In genomic region chr10:91172348-91172747, GRCh38 we compare ENCODE assay signal across 29 cellular contexts.
"Had no signal": no experiment of that assay in that cellular context is flagged by ENCODE, and none has a peak within 500 bp of the region (broad histone marks: within the 10 kb centered on the region; RNA-seq: fewer than 3 reads in every experiment).

No MANE protein-coding gene starts in this region.

- H3K36me3 ChIP-seq: colonic mucosa, gastroesophageal sphincter, heart left ventricle, left lung, prostate gland, sigmoid colon, suprapubic skin, transverse colon, upper lobe of right lung, uterus had no signal

- H3K4me2 ChIP-seq: hepatocyte had no signal

- H3K27ac Mint-ChIP-seq: dendritic cell treated with granulocyte-macrophage colony-stimulating factor and Interleukin-4, amounts not matched to agents 40 ng/mL and 50 ng/mL, for 4 days; endodermal cell; mesothelial cell of epicardium; nephron progenitor cell had no signal

- H3K4me3 ChIP-seq: colonic mucosa, gastroesophageal sphincter, heart left ventricle, hepatocyte, left lung, prostate gland, sigmoid colon, suprapubic skin, transverse colon, upper lobe of right lung, uterus had no signal

- H3K4me3 Mint-ChIP-seq: dendritic cell treated with granulocyte-macrophage colony-stimulating factor and Interleukin-4, amounts not matched to agents 40 ng/mL and 50 ng/mL, for 4 days; endodermal cell; mesothelial cell of epicardium; nephron progenitor cell; stimulated activated memory B cell treated with anti-CD40 and anti-IgM and Interleukin-4, amounts not matched to agents 10 μg/mL and 1 μg/mL and 100 μg/mL, for 72 hours; stimulated activated naive CD8-positive, alpha-beta T cell treated with anti-CD3 and anti-CD28 coated beads, Interleukin-15, Interleukin-2, amounts not matched to agents 100 ng/mL and 50 ng/mL, for 24 hours had no signal

- H3K27me3 Mint-ChIP-seq: naive thymus-derived CD8-positive, alpha-beta T cell; stimulated activated memory B cell treated with anti-CD40 and anti-IgM and Interleukin-4, amounts not matched to agents 10 μg/mL and 1 μg/mL and 100 μg/mL, for 72 hours; stimulated activated naive CD8-positive, alpha-beta T cell treated with anti-CD3 and anti-CD28 coated beads, Interleukin-15, Interleukin-2, amounts not matched to agents 100 ng/mL and 50 ng/mL, for 24 hours had no signal

- ATAC-seq: esophagus mucosa; foreskin keratinocyte; gastroesophageal sphincter; heart left ventricle; left cardiac atrium; left lung; naive thymus-derived CD8-positive, alpha-beta T cell; right cardiac atrium; stimulated activated memory B cell treated with anti-CD40 and anti-IgM and Interleukin-4, amounts not matched to agents 10 μg/mL and 1 μg/mL and 100 μg/mL, for 72 hours; upper lobe of right lung had no signal

- H3K4me1 Mint-ChIP-seq: endodermal cell, nephron progenitor cell had no signal

- H3K27me3 ChIP-seq: colonic mucosa, gastroesophageal sphincter, heart left ventricle, hepatocyte, left lung, sigmoid colon, suprapubic skin, transverse colon, upper lobe of right lung, uterus had no signal

- H3K27ac ChIP-seq: colonic mucosa, epithelial cell of prostate, foreskin keratinocyte, gastroesophageal sphincter, heart left ventricle, hepatocyte, left lung, prostate gland, sigmoid colon, suprapubic skin, transverse colon, upper lobe of right lung, uterus had no signal

- H2AFZ ChIP-seq: hepatocyte had no signal

- FAIRE-seq: islet of Langerhans had no signal

- H3K4me1 ChIP-seq: colonic mucosa, foreskin keratinocyte, left lung, prostate gland, suprapubic skin, upper lobe of right lung, uterus had no signal

- DNase-seq: colonic mucosa; effector CD8-positive, alpha-beta T cell; endodermal cell; foreskin keratinocyte; heart left ventricle; left cardiac atrium; left lung; mesenchymal stem cell; naive thymus-derived CD8-positive, alpha-beta T cell; nephron progenitor cell; nucleus accumbens; right cardiac atrium; sigmoid colon; stimulated activated CD4-positive, alpha-beta T cell treated with anti-CD3 and anti-CD28 coated beads, Interleukin-2, amount 100 ng/mL, for 24 hours; stimulated activated CD4-positive, alpha-beta T cell treated with anti-CD3 and anti-CD28 coated beads, Interleukin-4, amount 100 ng/mL, for 24 hours; transverse colon; upper lobe of right lung; uterus had no signal

- H3K9me3 ChIP-seq: colonic mucosa, left lung, prostate gland, sigmoid colon, suprapubic skin, transverse colon, upper lobe of right lung, uterus had no signal
